ENCODE assay signal across 25 cellular contexts in genomic region chr9:36213989-36214388, GRCh38. TPM values are rescaled to one million over a fixed set of nuclear protein-coding genes. Genes with fewer than 3 reads are reported as not detected.
DNase-seq lines count a peak whose midpoint lies in the region; ATAC-seq and TF ChIP-seq lines count a peak whose summit lies in the region.
"Had no signal": no experiment of that assay in that cellular context is flagged by ENCODE, and none has a peak within 500 bp of the region (broad histone marks: within the 10 kb centered on the region; RNA-seq: fewer than 3 reads in every experiment).

No MANE protein-coding gene starts in this region.

- no peaks in the 10 kb centered on the region for H3K9me3 ChIP-seq in cardiac muscle cell (ENCODE audit: low read depth)
- no peaks in the 10 kb centered on the region for H3K9me3 ChIP-seq in WERI-Rb-1 (ENCODE audit: severe bottlenecking)
- no peaks in the 10 kb centered on the region for H3K9me3 ChIP-seq in gastroesophageal sphincter
- H3K9me3 ChIP-seq in smooth muscle cell (replicated peaks; ENCODE audit: low read depth), result no peaks in the 10 kb centered on the region
- H3K9me3 ChIP-seq: lower lobe of right lung, MG63, SJSA1, tibial artery had no signal

- DNase-seq in cardiac muscle cell (ENCODE audit: low read depth in 1 of 2, low spot score in 1 of 2) (peak in 1 of 2 donors; percentile 14), Right ventricle myocardium inferior (ENCODE audit: missing footprints) (no peak), WERI-Rb-1 (no peak), smooth muscle cell (lab: John Stamatoyannopoulos, UW; ENCODE audit: unreplicated experiment) (no peak), germinal center (ENCODE audit: low spot score) (no peak), NCI-H146 treated with DMSO at 0.1 percent for 48 hours (lab: John Stamatoyannopoulos, UW; ENCODE audit: unreplicated experiment) (no peak)
- no peak for DNase-seq in stimulated activated CD4-positive, alpha-beta T cell treated with anti-CD3 and anti-CD28 coated beads, Interleukin-4, amount 100 ng/mL, for 1 hour
- DNase-seq: activated CD4-positive, alpha-beta memory T cell treated with anti-CD3 and anti-CD28 coated beads, Interleukin-2, amount 10 ng/mL, durations not matched to agents 7 days and 5 days; activated CD8-positive, alpha-beta memory T cell treated with anti-CD3 and anti-CD28 coated beads, Interleukin-2, amount 50 U/mL, for 48 hours; caudate nucleus; CD4-positive, CD25-positive, alpha-beta regulatory T cell; KG1; kidney; lower lobe of right lung; NCI-H1417; NCI-H2081 treated with DMSO at 0.1 percent for 48 hours; NCI-H774; T-cell had no signal

- WGBS in gastroesophageal sphincter (ENCODE audit: low coverage in 1 of 2), 2 donors, result 43 to 52% methylated on average over 2 to 4 of the region's 4 CpGs
- WGBS in smooth muscle cell (ENCODE audit: low lambda C conversion rate), result 58% methylated on average over 4 of the region's 4 CpGs

- peaks cover 33% of the 10 kb centered on the region for H3K36me3 ChIP-seq in cardiac muscle cell
- H3K36me3 ChIP-seq in WERI-Rb-1, result peaks cover 72% of the 10 kb centered on the region
- peaks cover 0 to 92% of the 10 kb centered on the region in 2 donors for H3K36me3 ChIP-seq in gastroesophageal sphincter
- H3K36me3 ChIP-seq in smooth muscle cell (ENCODE audit: low read depth), result peaks cover 3% of the 10 kb centered on the region

- TF ChIP-seq CTCF in cardiac muscle cell (IDR thresholded peaks at IDR 0.05; ENCODE audit: low read depth, low read length) (no peak), WERI-Rb-1 (IDR thresholded peaks at IDR 0.05; ENCODE audit: low read depth, low read length) (no peak), gastroesophageal sphincter (IDR thresholded peaks at IDR 0.05) (no peak), smooth muscle cell (IDR thresholded peaks at IDR 0.05; ENCODE audit: borderline replicate concordance, insufficient read depth, poor library complexity, severe bottlenecking) (no peak)

- no peaks in the 10 kb centered on the region for H3K27me3 ChIP-seq in cardiac muscle cell
- no peaks in the 10 kb centered on the region for H3K27me3 ChIP-seq in WERI-Rb-1 (ENCODE audit: insufficient read depth, low read depth, severe bottlenecking)
- no peaks in the 10 kb centered on the region for H3K27me3 ChIP-seq in gastroesophageal sphincter
- H3K27me3 ChIP-seq in smooth muscle cell (ENCODE audit: low read depth), result no peaks in the 10 kb centered on the region
- H3K27me3 ChIP-seq: MG63, SJSA1, tibial artery had no signal

- H4K20me1 ChIP-seq in smooth muscle cell (ENCODE audit: low read depth), result peaks cover 75% of the 10 kb centered on the region

- peaks cover 25% of the 10 kb centered on the region for H3K79me2 ChIP-seq in smooth muscle cell (ENCODE audit: low read depth)

- H3K4me3 ChIP-seq in cardiac muscle cell (no peak overlapping the region), WERI-Rb-1 (ENCODE audit: low read depth, low read length) (no peak overlapping the region), gastroesophageal sphincter (no peak overlapping the region), smooth muscle cell (no peak overlapping the region)
- H3K4me3 ChIP-seq: lower lobe of right lung, MG63, SJSA1, tibial artery had no signal

- H3F3A ChIP-seq in smooth muscle cell (ENCODE audit: low read depth), result peaks cover 47% of the 10 kb centered on the region

- H3K27ac ChIP-seq in cardiac muscle cell (peak overlapping the region; percentile 64), WERI-Rb-1 (peak overlapping the region; percentile 25), gastroesophageal sphincter (peak overlapping the region in 3 of 4 donors; percentile 1 to 53 (median 40)), smooth muscle cell (ENCODE audit: low read depth) (peak overlapping the region; percentile 74)
- H3K27ac ChIP-seq: SJSA1 had no signal

- peak overlapping the region; percentile 7 for H3K4me2 ChIP-seq in smooth muscle cell

- TF ChIP-seq POLR2A in gastroesophageal sphincter (IDR thresholded peaks at IDR 0.05), result no peak

- H3K4me1 ChIP-seq in cardiac muscle cell (ENCODE audit: low read depth) (peaks cover 3% of the 10 kb centered on the region), gastroesophageal sphincter (peaks cover 4 to 75% (median 10%) of the 10 kb centered on the region in 3 donors), smooth muscle cell (ENCODE audit: low read depth) (peaks cover 7% of the 10 kb centered on the region)
- H3K4me1 ChIP-seq: SJSA1 had no signal

- intact Hi-C loops in Right ventricle myocardium inferior (cut with DNase I), result no loop called here

- no peak overlapping the region for H3K9ac ChIP-seq in smooth muscle cell (ENCODE audit: low read depth)

- H2AFZ ChIP-seq in smooth muscle cell (ENCODE audit: low read depth), result no peak overlapping the region

- ATAC-seq in Right ventricle myocardium inferior, result no peak
- no peak for ATAC-seq in gastroesophageal sphincter
- ATAC-seq: lower lobe of right lung, sciatic nerve, T-cell had no signal

- no peak for TF ChIP-seq EP300 in gastroesophageal sphincter (IDR thresholded peaks at IDR 0.05)

RNA-seq across cellular contexts. Expression of gene CLTA, which starts 23.3 kb away (rescaled TPM):
- total RNA-seq in cardiac muscle cell, result 236 TPM in 2 replicates
- polyA plus RNA-seq in cardiac muscle cell, result 118 and 147 TPM in 2 replicates
- total RNA-seq in Right ventricle myocardium inferior, result 69.4 TPM
- total RNA-seq in gastroesophageal sphincter, result 100 to 1,000 TPM; 136 to 195 (median 158) TPM
- total RNA-seq in smooth muscle cell, result 226 and 246 TPM in 2 replicates
- polyA plus RNA-seq in smooth muscle cell, result 206 and 239 TPM in 2 replicates

RNA-seq across cellular contexts. Expression of gene GNE, which starts 44.3 kb away (rescaled TPM):
- total RNA-seq in cardiac muscle cell (9.5 and 16.7 TPM in 2 replicates), Right ventricle myocardium inferior (10.9 TPM), gastroesophageal sphincter (10 to 100 TPM; 27.3 to 34.2 (median 31.1) TPM), smooth muscle cell (20.8 and 28.0 TPM in 2 replicates)
- polyA plus RNA-seq in cardiac muscle cell (3.6 and 6.1 TPM in 2 replicates), smooth muscle cell (7.0 and 7.8 TPM in 2 replicates)

RNA-seq across cellular contexts. Expression of gene CCIN, which starts 44.8 kb away (rescaled TPM):
- total RNA-seq in cardiac muscle cell, result 0.39 TPM in 1 of 2 replicates, not detected in the other
- not detected in 2 replicates for polyA plus RNA-seq in cardiac muscle cell
- not detected for total RNA-seq in Right ventricle myocardium inferior
- total RNA-seq in gastroesophageal sphincter, result 1 to 10 TPM in 2 of 4 donors, under 1 TPM in 1, not detected in 1; 0.31 to 1.7 (median 1.5) TPM
- 0.31 TPM in 1 of 2 replicates, not detected in the other for total RNA-seq in smooth muscle cell
- polyA plus RNA-seq in smooth muscle cell, result 0.14 and 1.3 TPM in 2 replicates
- total RNA-seq: activated T-helper 2 cell treated with anti-CD3 and anti-CD28 coated beads, Interferon-gamma antibody, Interleukin-2, Interleukin-4, amounts not matched to agents 10 μg/mL and 5 μg/mL and 100 μg/mL, durations not matched to agents 14 hours and 24 hours and 36 hours; progenitor cell of endocrine pancreas; sciatic nerve had no signal
